ENCODE assay signal across 23 cellular contexts in genomic region chr17:71022758-71023157, GRCh38.
"Had no signal": no experiment of that assay in that cellular context is flagged by ENCODE, and none has a peak within 500 bp of the region (broad histone marks: within the 10 kb centered on the region; RNA-seq: fewer than 3 reads in every experiment).

No MANE protein-coding gene starts in this region.

- H3K4me3 ChIP-seq: left lung, lung, mucosa of descending colon, ovary, right atrium auricular region, right lobe of liver, tibial nerve, upper lobe of left lung had no signal

- FAIRE-seq: islet of Langerhans, kidney had no signal

- DNase-seq: hypothalamus; immature natural killer cell; kidney; left colon; left lung; mesendoderm; midbrain; mucosa of descending colon; naive thymus-derived CD4-positive, alpha-beta T cell; ovary; right lobe of liver; stimulated activated CD4-positive, alpha-beta T cell treated with anti-CD3 and anti-CD28 coated beads, Interleukin-12 subunit alpha, Interleukin-12 subunit beta, amount 100 ng/mL, for 4 hours; stimulated activated CD4-positive, alpha-beta T cell treated with anti-CD3 and anti-CD28 coated beads, Interleukin-15, amount 100 ng/mL, for 24 hours; stimulated activated CD4-positive, alpha-beta T cell treated with anti-CD3 and anti-CD28 coated beads, Interleukin-2, amount 100 ng/mL, for 24 hours; stimulated activated CD4-positive, alpha-beta T cell treated with anti-CD3 and anti-CD28 coated beads, Interleukin-4, amount 100 ng/mL, for 1 hour; stimulated activated naive B cell treated with anti-CD40 and anti-IgM and Interleukin-4, amounts not matched to agents 10 μg/mL and 1 μg/mL and 100 μg/mL, for 72 hours; stimulated activated naive CD8-positive, alpha-beta T cell treated with anti-CD3 and anti-CD28 coated beads, Interleukin-15, amount 100 ng/mL, for 72 hours; substantia nigra; upper lobe of left lung had no signal

- H3K27me3 ChIP-seq: left lung, ovary, right atrium auricular region, right lobe of liver, tibial nerve, upper lobe of left lung had no signal

- H3K27ac ChIP-seq: left lung, ovary, right atrium auricular region, right lobe of liver, tibial nerve, upper lobe of left lung had no signal

- H3K36me3 ChIP-seq: left lung, ovary, right atrium auricular region, right lobe of liver, tibial nerve, upper lobe of left lung had no signal

- H3K4me1 ChIP-seq: left lung, right atrium auricular region, right lobe of liver, tibial nerve, upper lobe of left lung had no signal

- H3K9me3 ChIP-seq: left lung, mucosa of descending colon, ovary, right atrium auricular region, right lobe of liver, tibial nerve, upper lobe of left lung had no signal
